ENCODE assay signal across 16 cellular contexts in the genomic region with DNA sequence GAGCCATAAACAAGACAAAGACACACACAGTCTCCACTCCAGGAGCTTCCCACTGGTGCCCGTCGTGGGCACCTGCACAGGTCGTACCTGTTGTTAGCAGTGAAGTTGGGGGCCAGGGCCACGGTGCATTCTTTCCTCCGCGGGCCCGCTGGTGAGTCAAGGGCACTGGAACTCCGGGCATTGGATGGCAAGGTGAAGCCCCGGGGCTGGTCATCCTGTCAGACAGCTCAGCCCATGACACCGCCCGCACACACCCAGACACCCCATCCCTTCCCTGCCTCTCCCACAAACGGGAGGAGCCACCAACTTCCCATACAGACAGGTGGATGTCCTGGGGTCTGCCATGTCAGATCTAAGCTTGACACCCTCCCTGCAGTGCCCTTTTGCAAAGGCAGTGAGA. TPM values are rescaled to one million over a fixed set of nuclear protein-coding genes. Genes with fewer than 3 reads are reported as not detected.
DNase-seq lines count a peak whose midpoint lies in the region; ATAC-seq lines count a peak whose summit lies in the region.
"Had no signal": no experiment of that assay in that cellular context is flagged by ENCODE, and none has a peak within 500 bp of the region (broad histone marks: within the 10 kb centered on the region; RNA-seq: fewer than 3 reads in every experiment).

No MANE protein-coding gene starts in this region.

- no peak overlapping the region for H3K23ac ChIP-seq in trophoblast cell (ENCODE audit: low read length)

- no peak overlapping the region for H2BK5ac ChIP-seq in trophoblast cell (ENCODE audit: low read depth, low read length, poor library complexity)

- no peaks in the 10 kb centered on the region for H3K9me3 ChIP-seq in BLaER1 treated with 17β-estradiol and CSF1 and Interleukin-3, amounts not matched to agents 10 nM and 100 nM (replicated peaks in 1 of 11)
- H3K9me3 ChIP-seq in SK-N-MC (ENCODE audit: low read depth, low read length) (no peaks in the 10 kb centered on the region), trophoblast cell (ENCODE audit: insufficient read depth, low read depth, low read length) (peaks cover 4% of the 10 kb centered on the region)
- H3K9me3 ChIP-seq: HAP-1 had no signal

- no peaks in the 10 kb centered on the region for H3K79me2 ChIP-seq in trophoblast cell (ENCODE audit: control insufficient read depth, insufficient read depth, low read length, poor library complexity)

- H3K27me3 ChIP-seq in BLaER1 treated with 17β-estradiol and CSF1 and Interleukin-3, amounts not matched to agents 10 nM and 100 nM, result no peaks in the 10 kb centered on the region
- H3K27me3 ChIP-seq in trophoblast cell (ENCODE audit: insufficient read depth, low read length), result no peaks in the 10 kb centered on the region

- H2AFZ ChIP-seq in trophoblast cell (ENCODE audit: insufficient read depth, low read length, poor library complexity), result no peak overlapping the region

- H3K27ac ChIP-seq in BLaER1 treated with 17β-estradiol and CSF1 and Interleukin-3, amounts not matched to agents 10 nM and 100 nM, result no peak overlapping the region
- H3K27ac ChIP-seq in SK-N-MC, result peak overlapping the region; percentile 79; the same call in 1 of the 2 replicates
- H3K27ac ChIP-seq in trophoblast cell (ENCODE audit: low read depth, low read length), result no peak overlapping the region

- H3K9ac ChIP-seq in BLaER1 treated with 17β-estradiol and CSF1 and Interleukin-3, amounts not matched to agents 10 nM and 100 nM, result 0 out of 22 replicates have a peak overlapping the region, but pooled peaks of 1 of the 11 experiments have one; percentile 4
- H3K9ac ChIP-seq in SK-N-MC (ENCODE audit: insufficient read length) (no peak overlapping the region), trophoblast cell (ENCODE audit: low read length) (no peak overlapping the region)

- H2BK12ac ChIP-seq in trophoblast cell (ENCODE audit: low read length), result no peak overlapping the region

- ATAC-seq in esophagus mucosa, result peak; percentile 37
- ATAC-seq: CD8-positive, alpha-beta T cell; K562 had no signal

- peaks cover 23 to 75% (median 48%) of the 10 kb centered on the region in 10 experiments for H3K4me1 ChIP-seq in BLaER1 treated with 17β-estradiol and CSF1 and Interleukin-3, amounts not matched to agents 10 nM and 100 nM
- H3K4me1 ChIP-seq in trophoblast cell (ENCODE audit: control insufficient read depth in 1 of 2, insufficient read depth in 2 of 2, low read length in 2 of 2), result no peaks in the 10 kb centered on the region
- H3K4me1 ChIP-seq: HAP-1 had no signal

- no peak for DNase-seq in SK-N-MC (ENCODE audit: low read depth, low spot score)
- no peak for DNase-seq in trophoblast cell
- no peak for DNase-seq in NCI-H524 (lab: John Stamatoyannopoulos, UW)
- DNase-seq in NCI-H69 (lab: John Stamatoyannopoulos, UW), result no peak
- DNase-seq in DMS 273 treated with DMSO at 0.1 percent for 48 hours (lab: John Stamatoyannopoulos, UW), result no peak
- no peak for DNase-seq in A172 (ENCODE audit: low spot score)
- DNase-seq: AML-193; CD8-positive, alpha-beta T cell; COR-L47; IMR-90 had no signal

- H3K4me3 ChIP-seq in BLaER1 treated with 17β-estradiol and CSF1 and Interleukin-3, amounts not matched to agents 10 nM and 100 nM, result no peak overlapping the region
- H3K4me3 ChIP-seq in SK-N-MC, result 0 out of 2 replicates have a peak overlapping the region, but pooled peaks have one; percentile 28
- H3K4me3 ChIP-seq in trophoblast cell (ENCODE audit: low read depth, low read length), result peak overlapping the region; percentile 5
- H3K4me3 ChIP-seq: HAP-1, K562 had no signal

- no peak overlapping the region for H3K14ac ChIP-seq in trophoblast cell (ENCODE audit: low read length)

- no peak overlapping the region for H2BK120ac ChIP-seq in trophoblast cell (ENCODE audit: insufficient read depth, low read length, poor library complexity)

- no peaks in the 10 kb centered on the region for H3K79me1 ChIP-seq in trophoblast cell (ENCODE audit: low read length)

- H2AK5ac ChIP-seq in trophoblast cell (ENCODE audit: low read length), result no peak overlapping the region

- no peak overlapping the region for H4K91ac ChIP-seq in trophoblast cell (ENCODE audit: low read depth, low read length)

- H4K8ac ChIP-seq in trophoblast cell (ENCODE audit: low read depth, low read length), result no peak overlapping the region

- no peak overlapping the region for H3K4ac ChIP-seq in trophoblast cell (ENCODE audit: low read depth, low read length)

- peaks cover 0 to 45% (median 17%) of the 10 kb centered on the region in 11 experiments; a peak in 16 of 22 replicates for H3K36me3 ChIP-seq in BLaER1 treated with 17β-estradiol and CSF1 and Interleukin-3, amounts not matched to agents 10 nM and 100 nM
- H3K36me3 ChIP-seq in SK-N-MC (ENCODE audit: insufficient read depth, low read length), result no peaks in the 10 kb centered on the region
- peaks cover 7 to 19% of the 10 kb centered on the region in 2 experiments for H3K36me3 ChIP-seq in trophoblast cell (ENCODE audit: control insufficient read depth in 1 of 2, insufficient read depth in 2 of 2, low read length in 2 of 2)
- H3K36me3 ChIP-seq: HAP-1 had no signal

- peaks cover 0 to 72% (median 39%) of the 10 kb centered on the region in 11 experiments; a peak in 17 of 22 replicates for H4K20me1 ChIP-seq in BLaER1 treated with 17β-estradiol and CSF1 and Interleukin-3, amounts not matched to agents 10 nM and 100 nM

- peak overlapping the region in 10 of 11 experiments; percentile 47 to 71 (median 61); a peak in 18 of 22 replicates for H3K4me2 ChIP-seq in BLaER1 treated with 17β-estradiol and CSF1 and Interleukin-3, amounts not matched to agents 10 nM and 100 nM
- no peak overlapping the region for H3K4me2 ChIP-seq in trophoblast cell (ENCODE audit: low read length)

- H4K12ac ChIP-seq in trophoblast cell (ENCODE audit: low read depth, low read length), result no peak overlapping the region

- no peak overlapping the region for H3K18ac ChIP-seq in trophoblast cell (ENCODE audit: low read length)

- no CpG with 5 or more reads among the region's 12 CpGs for whole genome bisulfite sequencing in trophoblast cell (ENCODE audit: extremely low coverage, insufficient coverage, insufficient read length)

RNA-seq across cellular contexts. Expression of gene CEP131, which starts 16.1 kb away (rescaled TPM):
- 2.7 TPM for total RNA-seq in esophagus mucosa
- polyA plus RNA-seq in trophoblast cell (2013), result 6.3 TPM in 2 replicates
- 10.0 and 21.1 TPM in 2 replicates for total RNA-seq in A172 (2014; rRNA removed; shearing (Covaris generic))

RNA-seq across cellular contexts. Expression of gene TEPSIN, which starts 32.2 kb away (rescaled TPM):
- 13.1 TPM for total RNA-seq in esophagus mucosa
- 17.9 and 18.0 TPM in 2 replicates for polyA plus RNA-seq in trophoblast cell (2013)
- 21.4 and 24.1 TPM in 2 replicates for total RNA-seq in A172 (2014; rRNA removed; shearing (Covaris generic))

RNA-seq across cellular contexts. Expression of gene NDUFAF8, which starts 32.5 kb away (rescaled TPM):
- 41.2 TPM for total RNA-seq in esophagus mucosa
- 85.8 and 86.1 TPM in 2 replicates for polyA plus RNA-seq in trophoblast cell (2013)
- total RNA-seq in A172 (2014; rRNA removed; shearing (Covaris generic)), result 100 and 123 TPM in 2 replicates

RNA-seq across cellular contexts. Expression of gene AATK, which starts 40.6 kb away (rescaled TPM):
- total RNA-seq in esophagus mucosa, result 0.56 TPM
- polyA plus RNA-seq in trophoblast cell (2013), result 0.11 TPM in 2 replicates
- 0.28 and 0.41 TPM in 2 replicates for total RNA-seq in A172 (2014; rRNA removed; shearing (Covaris generic))

RNA-seq across cellular contexts. Expression of gene PVALEF, which starts 41.4 kb away (rescaled TPM):
- total RNA-seq in esophagus mucosa, result not detected
- not detected in 2 replicates for polyA plus RNA-seq in trophoblast cell (2013)
- not detected in 2 replicates for total RNA-seq in A172 (2014; rRNA removed; shearing (Covaris generic))
- total RNA-seq: CD8-positive, alpha-beta T cell; H4; IMR-90; K562 had no signal
- polyA plus RNA-seq: BJ, IMR-90, K562 had no signal

Comparison
In these comparisons a context has a peak if more than half of its experiments do, and no peak if none do; other contexts are left out.
1. H3K4me3 ChIP-seq: peak in SK-N-MC (single experiment) and trophoblast cell (single experiment); none in BLaER1 treated with 17β-estradiol and CSF1 and Interleukin-3, amounts not matched to agents 10 nM and 100 nM (0 of 10).